Comparison of ENCODE assay signal across 16 cellular contexts in genomic region chrX:52548769-52549168, GRCh38. TPM values are rescaled to one million over a fixed set of nuclear protein-coding genes. Genes with fewer than 3 reads are reported as not detected.
"Had no signal": no experiment of that assay in that cellular context is flagged by ENCODE, and none has a peak within 500 bp of the region (broad histone marks: within the 10 kb centered on the region; RNA-seq: fewer than 3 reads in every experiment).

No MANE protein-coding gene starts in this region.

RNA-seq across cellular contexts. Expression of gene XAGE1B, which starts 31.9 kb away (rescaled TPM):
- total RNA-seq: activated CD4-positive, alpha-beta memory T cell treated with anti-CD3 and anti-CD28 coated beads, Interleukin-2, amount 10 ng/mL, durations not matched to agents 7 days and 5 days; activated CD4-positive, alpha-beta T cell treated with anti-CD3 and anti-CD28 coated beads for 36 hours; activated CD4-positive, alpha-beta T cell treated with anti-CD3 and anti-CD28 coated beads, Interleukin-2, amount 10 ng/mL, durations not matched to agents 7 days and 5 days; activated CD8-positive, alpha-beta memory T cell treated with anti-CD3 and anti-CD28 coated beads, Interleukin-2, amount 10 ng/mL, durations not matched to agents 7 days and 5 days; activated CD8-positive, alpha-beta T cell treated with anti-CD3 and anti-CD28 coated beads, Interleukin-2, amount 10 ng/mL, durations not matched to agents 7 days and 5 days; activated naive CD8-positive, alpha-beta T cell treated with anti-CD3 and anti-CD28 coated beads, Interleukin-2, amount 10 ng/mL, durations not matched to agents 7 days and 5 days; activated T-helper 2 cell treated with anti-CD3 and anti-CD28 coated beads, Interferon-gamma antibody, Interleukin-2, Interleukin-4, amounts not matched to agents 10 μg/mL and 5 μg/mL and 100 μg/mL, durations not matched to agents 14 hours and 24 hours and 36 hours; ascending aorta; bronchial epithelial cell; cardiac muscle cell; T-cell; T-helper 1 cell treated with Interleukin-12 subunit alpha and Interleukin-12 subunit beta and Interleukin-4 antibody, amounts not matched to agents 30 ng/mL and 1 ng/mL, for 36 hours; T-helper 17 cell; T-helper 2 cell treated with Interferon-gamma antibody and Interleukin-4, amounts not matched to agents 100 ng/mL and 5 ng/mL, for 36 hours had no signal
- polyA plus RNA-seq: adipose tissue, cardiac muscle cell had no signal

RNA-seq across cellular contexts. Expression of gene XAGE1A, which starts 53.2 kb away (rescaled TPM):
- total RNA-seq: activated CD4-positive, alpha-beta memory T cell treated with anti-CD3 and anti-CD28 coated beads, Interleukin-2, amount 10 ng/mL, durations not matched to agents 7 days and 5 days; activated CD4-positive, alpha-beta T cell treated with anti-CD3 and anti-CD28 coated beads for 36 hours; activated CD4-positive, alpha-beta T cell treated with anti-CD3 and anti-CD28 coated beads, Interleukin-2, amount 10 ng/mL, durations not matched to agents 7 days and 5 days; activated CD8-positive, alpha-beta memory T cell treated with anti-CD3 and anti-CD28 coated beads, Interleukin-2, amount 10 ng/mL, durations not matched to agents 7 days and 5 days; activated CD8-positive, alpha-beta T cell treated with anti-CD3 and anti-CD28 coated beads, Interleukin-2, amount 10 ng/mL, durations not matched to agents 7 days and 5 days; activated naive CD8-positive, alpha-beta T cell treated with anti-CD3 and anti-CD28 coated beads, Interleukin-2, amount 10 ng/mL, durations not matched to agents 7 days and 5 days; activated T-helper 2 cell treated with anti-CD3 and anti-CD28 coated beads, Interferon-gamma antibody, Interleukin-2, Interleukin-4, amounts not matched to agents 10 μg/mL and 5 μg/mL and 100 μg/mL, durations not matched to agents 14 hours and 24 hours and 36 hours; ascending aorta; bronchial epithelial cell; cardiac muscle cell; T-cell; T-helper 1 cell treated with Interleukin-12 subunit alpha and Interleukin-12 subunit beta and Interleukin-4 antibody, amounts not matched to agents 30 ng/mL and 1 ng/mL, for 36 hours; T-helper 17 cell; T-helper 2 cell treated with Interferon-gamma antibody and Interleukin-4, amounts not matched to agents 100 ng/mL and 5 ng/mL, for 36 hours; WTC11 had no signal
- polyA plus RNA-seq: adipose tissue, cardiac muscle cell had no signal
